In genomic region chr3:142315083-142315482, GRCh38 we compare ENCODE assay signal across 14 cellular contexts.
DNase-seq lines count a peak whose midpoint lies in the region; ATAC-seq and TF ChIP-seq lines count a peak whose summit lies in the region.
"Had no signal": no experiment of that assay in that cellular context is flagged by ENCODE, and none has a peak within 500 bp of the region (broad histone marks: within the 10 kb centered on the region; RNA-seq: fewer than 3 reads in every experiment).

No MANE protein-coding gene starts in this region.

- POLR2A ChIA-PET in MCF 10A (lab: Yijun Ruan, JAX) = no interaction called here

- peak; percentile 70 for DNase-seq in MCF 10A (ENCODE audit: unreplicated experiment)
- no peak for DNase-seq in breast epithelium (ENCODE audit: low spot score in 2 of 2)
- DNase-seq in fibroblast of pulmonary artery (ENCODE audit: low read depth) = peak; percentile 69
- no peak for DNase-seq in activated CD4-positive, alpha-beta T cell treated with anti-CD3 and anti-CD28 coated beads for 1 hour
- no peak for DNase-seq in hypothalamus (lab: John Stamatoyannopoulos, UW)
- no peak for DNase-seq in nephron progenitor cell
- no peak for DNase-seq in T-helper 2 cell
- DNase-seq: activated CD4-positive, alpha-beta T cell treated with anti-CD3 and anti-CD28 coated beads, Interleukin-2, amount 10 ng/mL, durations not matched to agents 7 days and 5 days; DMS153; NCI-H1048; T-helper 17 cell had no signal

- no peaks in the 10 kb centered on the region for H3K9me3 ChIP-seq in breast epithelium
- H3K9me3 ChIP-seq: thoracic aorta had no signal

- no peak for TF ChIP-seq POLR2A in breast epithelium (IDR thresholded peaks at IDR 0.05)

- H3K4me3 Mint-ChIP-seq in MCF 10A (ENCODE audit: unreplicated experiment) (no peak overlapping the region), nephron progenitor cell (no peak overlapping the region)
- H3K4me3 Mint-ChIP-seq: activated CD4-positive, alpha-beta T cell treated with anti-CD3 and anti-CD28 coated beads, Interleukin-2, amount 10 ng/mL, durations not matched to agents 7 days and 5 days; brain; T-helper 17 cell had no signal

- H3K27me3 ChIP-seq in breast epithelium = no peaks in the 10 kb centered on the region

- H3K36me3 Mint-ChIP-seq in MCF 10A (ENCODE audit: insufficient read depth, unreplicated experiment) (peaks cover 14% of the 10 kb centered on the region), nephron progenitor cell (ENCODE audit: low read depth) (peaks cover 53% of the 10 kb centered on the region)

- peak; percentile 82 for ATAC-seq in SK-N-SH treated with all-trans-retinoic acid at 6 μM for 48 hours
- ATAC-seq: T-helper 17 cell had no signal

- H3K36me3 ChIP-seq in breast epithelium = peaks cover 12% of the 10 kb centered on the region

- H3K9me3 Mint-ChIP-seq in MCF 10A (ENCODE audit: unreplicated experiment) (no peaks in the 10 kb centered on the region), nephron progenitor cell (no peaks in the 10 kb centered on the region)
- H3K9me3 Mint-ChIP-seq: activated CD4-positive, alpha-beta T cell treated with anti-CD3 and anti-CD28 coated beads, Interleukin-2, amount 10 ng/mL, durations not matched to agents 7 days and 5 days; brain had no signal

- no peak for TF ChIP-seq CTCF in MCF 10A (IDR thresholded peaks at IDR 0.05; ENCODE audit: unreplicated experiment)
- TF ChIP-seq CTCF in breast epithelium (IDR thresholded peaks at IDR 0.05) = no peak
- no peak for TF ChIP-seq CTCF in fibroblast of pulmonary artery (IDR thresholded peaks at IDR 0.05; ENCODE audit: low read length, missing control alignments)
- no peak for TF ChIP-seq CTCF in nephron progenitor cell (IDR thresholded peaks at IDR 0.05)

- H3K27ac Mint-ChIP-seq in MCF 10A (ENCODE audit: low read depth, unreplicated experiment) (no peak overlapping the region), nephron progenitor cell (no peak overlapping the region)
- H3K27ac Mint-ChIP-seq: activated CD4-positive, alpha-beta T cell treated with anti-CD3 and anti-CD28 coated beads, Interleukin-2, amount 10 ng/mL, durations not matched to agents 7 days and 5 days; brain; T-helper 17 cell had no signal

- no peak overlapping the region for H3K27ac ChIP-seq in breast epithelium
- H3K27ac ChIP-seq: thoracic aorta had no signal

- H3K4me1 Mint-ChIP-seq in MCF 10A (ENCODE audit: insufficient read depth, unreplicated experiment) (peaks cover under 1% of the 10 kb centered on the region), nephron progenitor cell (no peaks in the 10 kb centered on the region)
- H3K4me1 Mint-ChIP-seq: activated CD4-positive, alpha-beta T cell treated with anti-CD3 and anti-CD28 coated beads, Interleukin-2, amount 10 ng/mL, durations not matched to agents 7 days and 5 days; brain; T-helper 17 cell had no signal

- H3K4me3 ChIP-seq in breast epithelium (no peak overlapping the region), fibroblast of pulmonary artery (replicated peaks; ENCODE audit: low read depth, low read length) (no peak overlapping the region)
- H3K4me3 ChIP-seq: thoracic aorta had no signal

- CTCF ChIA-PET in MCF 10A (lab: Yijun Ruan, JAX) = no interaction called here

- intact Hi-C loops in MCF 10A (cut with micrococcal nuclease) = no loop called here
- intact Hi-C loops in breast epithelium (cut with DNase I; ENCODE audit: low total_unique reads) = no loop called here

- no peaks in the 10 kb centered on the region for H3K4me1 ChIP-seq in breast epithelium

- BruUV-seq in MCF 10A (replicated peaks; lab: Mats Ljungman, UMichigan) = no TSS peak

- H3K27me3 Mint-ChIP-seq in MCF 10A (ENCODE audit: insufficient read depth, unreplicated experiment) = no peaks in the 10 kb centered on the region
- no peaks in the 10 kb centered on the region for H3K27me3 Mint-ChIP-seq in nephron progenitor cell (ENCODE audit: low read depth, poor library complexity)
- H3K27me3 Mint-ChIP-seq: activated CD4-positive, alpha-beta T cell treated with anti-CD3 and anti-CD28 coated beads, Interleukin-2, amount 10 ng/mL, durations not matched to agents 7 days and 5 days; brain; T-helper 17 cell had no signal

TF ChIP-seq in SK-N-SH treated with all-trans-retinoic acid at 6 μM for 48 hours, 23 proteins besides CTCF, POLR2A, EP300 and RAD21:
- TF ChIP-seq PATZ1 (CRISPR knock-in tag; IDR thresholded peaks at IDR 0.05; ENCODE audit: borderline replicate concordance) (no peak), OSR1 (CRISPR knock-in tag; IDR thresholded peaks at IDR 0.05) (no peak), ZNF565 (CRISPR knock-in tag; conservative IDR thresholded peaks at IDR 0.05; ENCODE audit: low read depth) (no peak), ZNF8 (CRISPR knock-in tag; IDR thresholded peaks at IDR 0.05) (no peak), PPARA (CRISPR knock-in tag; IDR thresholded peaks at IDR 0.05; ENCODE audit: borderline replicate concordance) (no peak), RARB (CRISPR knock-in tag; IDR thresholded peaks at IDR 0.05) (no peak), CSDC2 (CRISPR knock-in tag; IDR thresholded peaks at IDR 0.05) (no peak), TSHZ2 (CRISPR knock-in tag; IDR thresholded peaks at IDR 0.05) (no peak), ZFP30 (CRISPR knock-in tag; IDR thresholded peaks at IDR 0.05) (no peak), CREB5 (CRISPR knock-in tag; IDR thresholded peaks at IDR 0.05; ENCODE audit: low read depth) (no peak), TCF4 (CRISPR knock-in tag; IDR thresholded peaks at IDR 0.05; ENCODE audit: borderline replicate concordance) (no peak)
TF ChIP-seq in SK-N-SH treated with all-trans-retinoic acid at 6 μM for 48 hours: peak in this region for 0.

Comparison
In these comparisons a context has a peak if more than half of its experiments do, and no peak if none do; other contexts are left out.
1. DNase-seq: peak in MCF 10A (single experiment) and fibroblast of pulmonary artery (single experiment); none in breast epithelium (0 of 2), activated CD4-positive, alpha-beta T cell treated with anti-CD3 and anti-CD28 coated beads for 1 hour (single experiment), hypothalamus (0 of 51), nephron progenitor cell (single experiment) and T-helper 2 cell (0 of 5).